Comparison of ENCODE assay signal across 8 cellular contexts in the genomic region with DNA sequence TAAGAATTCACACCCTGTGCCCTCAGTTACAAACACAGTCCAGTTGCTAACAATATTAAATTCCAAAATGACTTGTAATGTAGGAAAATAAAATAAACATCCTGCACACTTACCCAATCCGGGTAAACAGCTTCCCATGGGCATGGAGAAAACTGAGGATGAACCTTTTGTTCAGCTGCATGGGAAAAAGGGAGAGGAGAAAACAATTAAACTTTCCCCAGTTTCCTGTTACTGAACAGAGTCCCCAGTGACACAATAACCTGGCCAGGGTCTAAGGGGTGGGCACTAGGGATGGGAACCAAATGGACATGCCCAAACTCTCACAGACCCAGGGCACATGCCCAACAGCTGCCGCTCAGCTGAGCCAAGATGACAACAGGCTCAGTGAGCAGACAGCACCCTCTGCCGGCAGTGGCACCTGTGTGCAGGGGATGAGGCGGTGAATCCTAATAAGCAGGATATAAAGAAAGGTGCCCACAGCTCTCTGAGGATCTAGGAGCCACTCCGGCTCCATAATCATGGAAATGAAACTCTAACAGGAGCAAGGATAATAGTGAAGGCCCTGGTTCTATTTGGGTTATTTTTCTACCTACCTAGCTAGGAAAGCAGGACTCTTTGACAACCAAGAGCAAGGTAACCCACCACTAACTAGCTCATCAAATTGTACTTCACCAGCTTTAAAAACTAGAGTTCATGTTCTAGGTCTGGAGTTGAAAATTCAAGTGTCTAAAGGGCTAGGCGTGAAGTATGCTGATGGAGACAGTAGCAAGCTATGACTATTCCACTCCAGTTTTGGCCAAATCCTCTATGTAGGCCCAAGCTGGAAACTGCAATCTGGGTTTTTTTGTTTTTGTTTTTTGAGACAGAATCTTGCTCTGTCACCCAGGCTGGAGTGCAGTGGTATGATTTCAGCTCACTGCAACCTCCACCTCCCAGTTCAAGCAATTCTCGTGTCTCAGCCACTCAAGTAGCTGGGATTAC.
DNase-seq lines count a peak whose midpoint lies in the region; ATAC-seq and TF ChIP-seq lines count a peak whose summit lies in the region.

No MANE protein-coding gene starts in this region.

- H3F3A ChIP-seq in OCI-LY1 (ENCODE audit: insufficient read depth, low read length), result no peaks in the 10 kb centered on the region

- H3K9me3 ChIP-seq in OCI-LY1 (ENCODE audit: low read length), result no peaks in the 10 kb centered on the region
- no peaks in the 10 kb centered on the region for H3K9me3 ChIP-seq in muscle layer of colon (ENCODE audit: low read length)

- no peaks in the 10 kb centered on the region for H4K20me1 ChIP-seq in OCI-LY1 (ENCODE audit: insufficient read depth, low read length)

- H3K4me3 ChIP-seq in OCI-LY1 (ENCODE audit: low read depth, low read length, poor library complexity, severe bottlenecking) (no peak overlapping the region), epithelial cell of esophagus (ENCODE audit: low read length) (no peak overlapping the region), muscle layer of colon (ENCODE audit: low read depth in 1 of 2, low read length in 2 of 2) (no peak overlapping the region)

- peak overlapping the region; percentile 19 for H3K27ac ChIP-seq in OCI-LY1 (ENCODE audit: low read depth, low read length, poor library complexity, severe bottlenecking)
- peak overlapping the region; percentile 50 for H3K27ac ChIP-seq in muscle layer of colon (ENCODE audit: low read depth, low read length)

- TF ChIP-seq CTCF in OCI-LY1 (IDR thresholded peaks at IDR 0.05; ENCODE audit: low read length), result peak; percentile 98
- peak; percentile 100 for TF ChIP-seq CTCF in epithelial cell of esophagus (IDR thresholded peaks at IDR 0.05; ENCODE audit: insufficient read depth, low read depth, low read length, missing control alignments)

- H3K4me2 ChIP-seq in OCI-LY1 (ENCODE audit: low read length), result no peak overlapping the region

- no peak overlapping the region for H3K9ac ChIP-seq in OCI-LY1 (ENCODE audit: low read length)
- H3K9ac ChIP-seq in muscle layer of colon (ENCODE audit: low read length), result no peak overlapping the region

- H3K27me3 ChIP-seq in OCI-LY1 (ENCODE audit: insufficient read depth, low read length) (no peaks in the 10 kb centered on the region), muscle layer of colon (ENCODE audit: control insufficient read depth in 1 of 2, insufficient read depth in 2 of 2, low read length in 2 of 2) (no peaks in the 10 kb centered on the region)

- ATAC-seq in HG03097 (IDR thresholded peaks at IDR 0.05; ENCODE audit: low FRiP score, unreplicated experiment), result no peak

- DNase-seq in DMS53 treated with DMSO at 0.1 percent for 48 hours (lab: John Stamatoyannopoulos, UW; ENCODE audit: unreplicated experiment) (peak; percentile 56), HPDE6-E6E7 (ENCODE audit: extremely low spot score) (peak; percentile 77), activated T-cell treated with anti-CD3 and anti-CD28 coated beads for 1 hour (ENCODE audit: low read depth) (peak; percentile 82), epithelial cell of esophagus (ENCODE audit: low read depth) (peak; percentile 80)
- DNase-seq in stimulated activated CD8-positive, alpha-beta memory T cell treated with anti-CD3 and anti-CD28 coated beads, Interleukin-4, amount 100 ng/mL, for 1 hour (ENCODE audit: low read depth in 2 of 2, low spot score in 1 of 2), result peak; percentile 65 to 69

- H3K36me3 ChIP-seq in OCI-LY1 (ENCODE audit: insufficient read depth, low read length) (no peaks in the 10 kb centered on the region), muscle layer of colon (ENCODE audit: insufficient read depth, low read length) (peaks cover 5% of the 10 kb centered on the region)

- no peak overlapping the region for H2AFZ ChIP-seq in OCI-LY1 (ENCODE audit: low read length)

- H3K79me2 ChIP-seq in OCI-LY1 (ENCODE audit: insufficient read depth, low read length), result no peaks in the 10 kb centered on the region

- no peaks in the 10 kb centered on the region for H3K9me2 ChIP-seq in OCI-LY1 (ENCODE audit: low read depth, low read length)

- H3K4me1 ChIP-seq in OCI-LY1 (ENCODE audit: insufficient read depth, low read length, severe bottlenecking), result peaks cover 29% of the 10 kb centered on the region
- peaks cover 11% of the 10 kb centered on the region for H3K4me1 ChIP-seq in muscle layer of colon (ENCODE audit: insufficient read depth, low read length)
